1 cellular context compared by ENCODE assay signal in genomic region chr3:30542897-30543296, GRCh38.
TF ChIP-seq lines count a peak whose summit lies in the region.

No MANE protein-coding gene starts in this region.

TF ChIP-seq in H1, 55 proteins besides CTCF, POLR2A, EP300 and RAD21:
- TF ChIP-seq ATF2 (IDR thresholded peaks at IDR 0.05; ENCODE audit: low read length) (no peak), POU5F1 (IDR thresholded peaks at IDR 0.05; ENCODE audit: low read depth, low read length) (no peak), ASH2L (IDR thresholded peaks at IDR 0.05; ENCODE audit: low read length) (no peak), CHD2 (IDR thresholded peaks at IDR 0.05; ENCODE audit: low read length) (no peak), BACH1 (IDR thresholded peaks at IDR 0.05; ENCODE audit: low read length) (no peak), TEAD4 (IDR thresholded peaks at IDR 0.05; ENCODE audit: low read depth, low read length) (no peak)
